Comparison of ENCODE assay signal across 8 cellular contexts in the genomic region with DNA sequence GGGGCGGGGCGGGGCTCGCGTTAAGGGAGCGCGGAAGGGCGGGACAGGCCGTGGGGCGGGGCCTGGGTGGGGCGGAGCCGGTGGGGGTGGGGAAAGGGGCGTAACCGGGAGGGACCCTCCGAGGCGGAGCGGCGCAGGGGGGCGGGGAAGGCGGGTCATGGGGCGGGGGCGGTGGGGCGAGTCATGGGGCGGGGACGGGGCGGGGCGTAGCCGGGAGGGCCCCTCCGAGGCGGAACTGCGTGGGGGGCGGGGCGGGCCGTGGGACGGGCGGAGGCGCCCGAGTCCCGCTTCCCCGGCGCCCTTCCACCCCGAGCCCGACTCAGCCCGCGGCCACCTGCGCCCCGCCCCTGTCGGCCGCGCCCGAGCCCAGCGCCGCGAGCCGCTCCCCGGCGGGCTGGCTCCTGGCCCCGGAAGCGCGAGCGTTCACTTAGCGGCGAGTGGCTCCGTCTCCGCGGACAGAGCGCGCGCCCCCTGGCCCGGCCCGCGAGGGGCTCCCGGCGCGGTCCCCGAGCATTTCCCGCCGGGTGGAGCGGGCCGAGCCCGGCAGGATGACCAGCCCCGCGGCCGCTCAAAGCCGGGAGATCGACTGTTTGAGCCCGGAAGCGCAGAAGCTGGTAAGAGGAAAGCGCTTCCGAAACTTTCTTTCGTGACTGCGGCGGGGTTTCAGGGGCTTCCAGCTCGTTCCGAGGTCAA.
DNase-seq lines count a peak whose midpoint lies in the region; ATAC-seq and TF ChIP-seq lines count a peak whose summit lies in the region.

No MANE protein-coding gene starts in this region.

- H3K4me3 ChIP-seq in ascending aorta: peak overlapping the region; percentile 78 to 86
- peak overlapping the region; percentile 84 for H3K4me3 ChIP-seq in skeletal muscle cell (ENCODE audit: low read depth, low read length)

- H3K9me3 Mint-ChIP-seq in T-helper 2 cell treated with Interferon-gamma antibody and Interleukin-4, amounts not matched to agents 5 μg/mL and 100 μg/mL, for 36 hours: no peaks in the 10 kb centered on the region

- H3K4me1 ChIP-seq in ascending aorta: peaks cover 34 to 62% of the 10 kb centered on the region in 2 donors

- H3K27ac ChIP-seq in ascending aorta: peak overlapping the region; percentile 97 to 99

- peaks cover 22% of the 10 kb centered on the region for H3K36me3 Mint-ChIP-seq in T-helper 2 cell treated with Interferon-gamma antibody and Interleukin-4, amounts not matched to agents 5 μg/mL and 100 μg/mL, for 36 hours (ENCODE audit: low read depth)

- peak; percentile 58 for TF ChIP-seq POLR2A in GM10847 (IDR thresholded peaks at IDR 0.05; ENCODE audit: extremely low read depth, insufficient read length)

- peaks cover 59% of the 10 kb centered on the region for H3K4me1 Mint-ChIP-seq in T-helper 2 cell treated with Interferon-gamma antibody and Interleukin-4, amounts not matched to agents 5 μg/mL and 100 μg/mL, for 36 hours (ENCODE audit: low read depth)

- no peaks in the 10 kb centered on the region for H3K36me3 ChIP-seq in ascending aorta

- TF ChIP-seq CTCF in ascending aorta (IDR thresholded peaks at IDR 0.05): peak in 1 of 3 experiments; percentile 12

- intact Hi-C loops in ascending aorta (cut with DNase I): loop anchor here (2.0 to 10.0 kb wide), 4 partner anchors 15 to 193 kb away; no protein-coding TSS in a partner anchor

- H3K27ac Mint-ChIP-seq in T-helper 2 cell treated with Interferon-gamma antibody and Interleukin-4, amounts not matched to agents 5 μg/mL and 100 μg/mL, for 36 hours: peak overlapping the region; percentile 95

- peak overlapping the region; percentile 98 for H3K4me3 Mint-ChIP-seq in T-helper 2 cell treated with Interferon-gamma antibody and Interleukin-4, amounts not matched to agents 5 μg/mL and 100 μg/mL, for 36 hours

- peak; percentile 54 for ATAC-seq in HG02588 (IDR thresholded peaks at IDR 0.05; ENCODE audit: unreplicated experiment)

- no peaks in the 10 kb centered on the region for H3K27me3 Mint-ChIP-seq in T-helper 2 cell treated with Interferon-gamma antibody and Interleukin-4, amounts not matched to agents 5 μg/mL and 100 μg/mL, for 36 hours (ENCODE audit: low read depth)

- no peaks in the 10 kb centered on the region for H3K27me3 ChIP-seq in ascending aorta

- H3K9me3 ChIP-seq in ascending aorta: no peaks in the 10 kb centered on the region

- DNase-seq in NCI-H1105 treated with DMSO at 0.1 percent for 48 hours (lab: John Stamatoyannopoulos, UW): peak; percentile 39
- peak; percentile 92 for DNase-seq in T-helper 2 cell treated with Interferon-gamma antibody and Interleukin-4, amounts not matched to agents 5 μg/mL and 100 μg/mL, for 36 hours (ENCODE audit: low spot score)
- DNase-seq in ascending aorta (ENCODE audit: low spot score in 2 of 2): peak in 1 of 2 donors; percentile 96
- peak; percentile 74 to 90 for DNase-seq in hippocampal formation (lab: John Stamatoyannopoulos, UW)
- peak; percentile 70 for DNase-seq in skeletal muscle cell (ENCODE audit: low read depth)
- no peak for DNase-seq in superior temporal gyrus (ENCODE audit: extremely low spot score)
